ENCODE assay signal across 14 cellular contexts in the genomic region with DNA sequence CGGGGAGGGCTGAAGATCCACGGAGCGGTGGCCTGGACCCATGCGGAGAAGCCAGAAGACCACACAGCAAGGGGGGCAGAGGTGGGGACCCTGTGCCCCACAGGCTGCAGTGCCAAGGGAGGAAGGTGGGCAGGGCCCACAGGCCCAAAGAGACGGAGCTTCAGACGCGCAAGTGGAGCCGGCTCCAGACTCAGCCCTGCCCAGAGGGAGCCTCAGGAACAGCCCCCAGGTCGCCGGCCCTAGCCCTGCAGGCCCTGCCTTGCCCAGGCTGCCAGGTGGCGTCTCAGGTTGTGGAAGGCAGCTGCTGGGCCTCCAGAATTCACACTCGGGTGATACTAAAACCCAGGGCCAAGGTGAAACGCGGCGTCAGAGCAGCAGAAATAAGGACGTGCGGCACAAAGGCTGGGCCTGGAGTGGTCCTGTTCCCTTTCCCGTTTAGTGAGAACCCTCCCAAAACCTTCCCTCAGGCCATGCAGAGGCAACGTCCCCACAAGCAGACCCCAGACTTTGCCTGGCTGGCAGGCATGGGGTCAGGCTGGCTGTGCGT. TPM values are rescaled to one million over a fixed set of nuclear protein-coding genes. Genes with fewer than 3 reads are reported as not detected.
DNase-seq lines count a peak whose midpoint lies in the region; ATAC-seq and TF ChIP-seq lines count a peak whose summit lies in the region.
"Had no signal": no experiment of that assay in that cellular context is flagged by ENCODE, and none has a peak within 500 bp of the region (broad histone marks: within the 10 kb centered on the region; RNA-seq: fewer than 3 reads in every experiment).

No MANE protein-coding gene starts in this region.

- H3K27me3 Mint-ChIP-seq in osteocyte (ENCODE audit: unreplicated experiment), result no peaks in the 10 kb centered on the region

- H3K36me3 ChIP-seq in Panc1 (ENCODE audit: control insufficient read depth, insufficient read depth, low read length) (no peaks in the 10 kb centered on the region), upper lobe of right lung (peaks cover 16% of the 10 kb centered on the region)

- H3K9me3 Mint-ChIP-seq in osteocyte (ENCODE audit: unreplicated experiment), result no peaks in the 10 kb centered on the region

- no peak for TF ChIP-seq CTCF in GM13976 (IDR thresholded peaks at IDR 0.05; ENCODE audit: borderline replicate concordance, control extremely low read depth, extremely low read depth, insufficient read depth, missing control alignments)
- TF ChIP-seq CTCF in Panc1 (IDR thresholded peaks at IDR 0.05), result no peak
- no peak for TF ChIP-seq CTCF in osteocyte (IDR thresholded peaks at IDR 0.05)
- TF ChIP-seq CTCF in upper lobe of right lung (IDR thresholded peaks at IDR 0.05), result no peak
- TF ChIP-seq CTCF in RWPE1 (conservative IDR thresholded peaks at IDR 0.05; ENCODE audit: low read depth), result no peak

- peak; percentile 39; the same call in 1 of the 2 replicates for ATAC-seq in Panc1
- ATAC-seq in upper lobe of right lung, result no peak
- ATAC-seq in HG03139 (IDR thresholded peaks at IDR 0.05; ENCODE audit: unreplicated experiment), result no peak
- ATAC-seq: Right ventricle myocardium inferior had no signal

- no peaks in the 10 kb centered on the region for H3K9me3 ChIP-seq in Panc1 (ENCODE audit: control insufficient read depth, insufficient read depth, low read depth, low read length)
- H3K9me3 ChIP-seq in upper lobe of right lung, result no peaks in the 10 kb centered on the region

- intact Hi-C loops in Panc1 (cut with micrococcal nuclease; ENCODE audit: unreplicated experiment) (no loop called here), upper lobe of right lung (cut with DNase I) (no loop called here)

- POLR2A ChIA-PET in Panc1 (lab: Charles Lee) (interaction anchor here (0.6 kb wide), 1 partner anchor 12 kb away, joined by 25 read pairs; no protein-coding TSS in a partner anchor), RWPE1 (lab: Yijun Ruan, JAX; ENCODE audit: low non-redundant PET) (no interaction called here)

- no peaks in the 10 kb centered on the region for H3K27me3 ChIP-seq in Panc1 (ENCODE audit: control insufficient read depth, insufficient read depth, low read length)
- H3K27me3 ChIP-seq in upper lobe of right lung, result no peaks in the 10 kb centered on the region

- in situ Hi-C loops in GM13976 (cut with MboI; ENCODE audit: low sequenced_read_pairs, unreplicated experiment) (no loop called here), Panc1 (cut with HindIII; ENCODE audit: low pct_unique_long_range_greater_than_20kb, low sequenced_read_pairs) (no loop called here)

- DNase-seq in GM13976 (ENCODE audit: low spot score), result peak; percentile 29
- DNase-seq in Panc1 (ENCODE audit: low read depth, low spot score), result no peak
- DNase-seq in ecto neural progenitor cell (ENCODE audit: low spot score), result peak; percentile 42
- DNase-seq in osteocyte (ENCODE audit: extremely low spot score, unreplicated experiment), result peak; percentile 68
- no peak for DNase-seq in upper lobe of right lung
- no peak for DNase-seq in RWPE1 (ENCODE audit: low spot score)
- DNase-seq: DMS79, Kasumi-1, NCI-H1436 treated with DMSO at 0.1 percent for 48 hours, NCI-H345, nephron progenitor cell had no signal

- H3K36me3 Mint-ChIP-seq in osteocyte (ENCODE audit: unreplicated experiment), result peaks cover 39% of the 10 kb centered on the region

- H3K27ac ChIP-seq in Panc1 (ENCODE audit: low read length), result no peak overlapping the region
- no peak overlapping the region for H3K27ac ChIP-seq in upper lobe of right lung
- H3K27ac ChIP-seq in RWPE1, result no peak overlapping the region
- H3K27ac ChIP-seq: C4-2B had no signal

- H3K27ac Mint-ChIP-seq in osteocyte (ENCODE audit: unreplicated experiment), result no peak overlapping the region
- H3K27ac Mint-ChIP-seq: nephron progenitor cell had no signal

- peaks cover 3% of the 10 kb centered on the region for H3K4me1 Mint-ChIP-seq in osteocyte (ENCODE audit: unreplicated experiment)

- H3K4me3 ChIP-seq in Panc1 (ENCODE audit: low read depth in 2 of 2, low read length in 2 of 2) (no peak overlapping the region), upper lobe of right lung (no peak overlapping the region)

- H3K4me1 ChIP-seq in Panc1 (ENCODE audit: control insufficient read depth, insufficient read depth, low read length), result 0 out of 2 replicates have a peak, but pooled peaks cover 3% of the 10 kb centered on the region
- no peaks in the 10 kb centered on the region for H3K4me1 ChIP-seq in upper lobe of right lung

- no peak overlapping the region for H3K4me3 Mint-ChIP-seq in osteocyte (ENCODE audit: unreplicated experiment)
- H3K4me3 Mint-ChIP-seq: nephron progenitor cell had no signal

- CTCF ChIA-PET in Panc1 (lab: Charles Lee) (no interaction called here), RWPE1 (lab: Yijun Ruan, JAX) (no interaction called here)

- BruUV-seq in Panc1 (replicated peaks; lab: Mats Ljungman, UMichigan), result no TSS peak

RNA-seq across cellular contexts. Expression of a gene that starts 36.8 kb away (rescaled TPM):
- total RNA-seq in Panc1 (2021; ENCODE audit: unreplicated experiment) (92.5 TPM), osteocyte (35.1 and 38.6 TPM in 2 replicates), upper lobe of right lung (59.5 TPM)
- polyA plus RNA-seq in Panc1 (2012; ENCODE audit: insufficient read length), result 121 TPM

RNA-seq across cellular contexts. Expression of a gene that starts 49.8 kb away (rescaled TPM):
- total RNA-seq in Panc1 (2021; ENCODE audit: unreplicated experiment), result 45.4 TPM
- 36.4 TPM for polyA plus RNA-seq in Panc1 (2012; ENCODE audit: insufficient read length)
- total RNA-seq in osteocyte, result 1.6 and 2.0 TPM in 2 replicates
- total RNA-seq in upper lobe of right lung, result 48.7 TPM

Comparison
In these comparisons a context has a peak if more than half of its experiments do, and no peak if none do; other contexts are left out.
1. DNase-seq: peak in GM13976 (single experiment), ecto neural progenitor cell (single experiment) and osteocyte (single experiment); none in Panc1 (single experiment), upper lobe of right lung (single experiment) and RWPE1 (single experiment).
2. RNA of a gene that starts 49.8 kb away (total RNA-seq): 48.7 TPM in upper lobe of right lung (single experiment) and 45.4 TPM in Panc1 (single experiment); 1.6 to 2.0 TPM in osteocyte; every median in the first group is over 10 times any median in the second.